25 cellular contexts compared by ENCODE assay signal in genomic region chr10:107434201-107434600, GRCh38.
"Had no signal": no experiment of that assay in that cellular context is flagged by ENCODE, and none has a peak within 500 bp of the region (broad histone marks: within the 10 kb centered on the region; RNA-seq: fewer than 3 reads in every experiment).

No MANE protein-coding gene starts in this region.

- DNase-seq: activated CD4-positive, alpha-beta T cell treated with anti-CD3 and anti-CD28 coated beads for 1 hour; activated CD4-positive, alpha-beta T cell treated with anti-CD3 and anti-CD28 coated beads, Interleukin-2, amount 10 ng/mL, durations not matched to agents 7 days and 5 days; activated CD8-positive, alpha-beta T cell treated with anti-CD3 and anti-CD28 coated beads for 36 hours; activated naive CD4-positive, alpha-beta T cell; activated T-cell treated with anti-CD3 and anti-CD28 coated beads for 4 hours; activated T-cell treated with anti-CD3 and anti-CD28 coated beads, Interleukin-2, amount 50 U/mL, for 72 hours; anterior cingulate cortex; body of pancreas; colonic mucosa; effector CD8-positive, alpha-beta T cell; esophagus squamous epithelium; foreskin melanocyte; heart right ventricle; kidney glomerular epithelial cell; lower lobe of right lung; mesendoderm; natural killer cell; posterior cingulate gyrus; right cardiac atrium; stimulated activated CD4-positive, alpha-beta T cell treated with anti-CD3 and anti-CD28 coated beads, Interleukin-2, amount 100 ng/mL, for 48 hours; stimulated activated naive CD4-positive, alpha-beta T cell treated with Interleukin-2 at 50 U/mL for 16 hours; transverse colon had no signal

- ATAC-seq: activated CD8-positive, alpha-beta T cell treated with anti-CD3 and anti-CD28 coated beads for 36 hours; activated T-cell treated with anti-CD3 and anti-CD28 coated beads, Interleukin-2, amount 50 U/mL, for 72 hours; body of pancreas; heart right ventricle; left lobe of liver; lower lobe of right lung; natural killer cell; right cardiac atrium had no signal

- H3K27me3 Mint-ChIP-seq: activated CD4-positive, alpha-beta T cell treated with anti-CD3 and anti-CD28 coated beads, Interleukin-2, amount 10 ng/mL, durations not matched to agents 7 days and 5 days; activated CD8-positive, alpha-beta T cell treated with anti-CD3 and anti-CD28 coated beads for 36 hours; activated naive CD8-positive, alpha-beta T cell had no signal

- H3K4me1 ChIP-seq: body of pancreas, colonic mucosa, esophagus squamous epithelium, heart right ventricle, lower lobe of right lung, transverse colon had no signal

- H3K9me3 ChIP-seq: body of pancreas, colonic mucosa, esophagus squamous epithelium, heart right ventricle, lower lobe of right lung, transverse colon had no signal

- H3K27me3 ChIP-seq: body of pancreas, colonic mucosa, esophagus squamous epithelium, heart right ventricle, transverse colon had no signal

- H3K27ac ChIP-seq: body of pancreas, colonic mucosa, epithelial cell of prostate, esophagus squamous epithelium, heart right ventricle, lower lobe of right lung, transverse colon had no signal

- H3K4me1 Mint-ChIP-seq: activated CD4-positive, alpha-beta T cell treated with anti-CD3 and anti-CD28 coated beads, Interleukin-2, amount 10 ng/mL, durations not matched to agents 7 days and 5 days; natural killer cell had no signal

- H3K36me3 Mint-ChIP-seq: activated naive CD8-positive, alpha-beta T cell; natural killer cell had no signal

- H3K4me3 ChIP-seq: body of pancreas, colonic mucosa, esophagus squamous epithelium, heart right ventricle, lower lobe of right lung, transverse colon had no signal

- H3K4me3 Mint-ChIP-seq: activated CD4-positive, alpha-beta T cell treated with anti-CD3 and anti-CD28 coated beads, Interleukin-2, amount 10 ng/mL, durations not matched to agents 7 days and 5 days; activated CD8-positive, alpha-beta T cell treated with anti-CD3 and anti-CD28 coated beads for 36 hours; activated naive CD8-positive, alpha-beta T cell; activated T-cell treated with anti-CD3 and anti-CD28 coated beads, Interleukin-2, amount 50 U/mL, for 72 hours; natural killer cell had no signal

- H3K27ac Mint-ChIP-seq: activated CD4-positive, alpha-beta T cell treated with anti-CD3 and anti-CD28 coated beads, Interleukin-2, amount 10 ng/mL, durations not matched to agents 7 days and 5 days; activated CD8-positive, alpha-beta T cell treated with anti-CD3 and anti-CD28 coated beads for 36 hours; activated naive CD8-positive, alpha-beta T cell; activated T-cell treated with anti-CD3 and anti-CD28 coated beads, Interleukin-2, amount 50 U/mL, for 72 hours; natural killer cell had no signal

- H3K36me3 ChIP-seq: colonic mucosa, esophagus squamous epithelium, heart right ventricle, lower lobe of right lung, transverse colon had no signal
